Comparison of ENCODE assay signal across 12 cellular contexts in the genomic region with DNA sequence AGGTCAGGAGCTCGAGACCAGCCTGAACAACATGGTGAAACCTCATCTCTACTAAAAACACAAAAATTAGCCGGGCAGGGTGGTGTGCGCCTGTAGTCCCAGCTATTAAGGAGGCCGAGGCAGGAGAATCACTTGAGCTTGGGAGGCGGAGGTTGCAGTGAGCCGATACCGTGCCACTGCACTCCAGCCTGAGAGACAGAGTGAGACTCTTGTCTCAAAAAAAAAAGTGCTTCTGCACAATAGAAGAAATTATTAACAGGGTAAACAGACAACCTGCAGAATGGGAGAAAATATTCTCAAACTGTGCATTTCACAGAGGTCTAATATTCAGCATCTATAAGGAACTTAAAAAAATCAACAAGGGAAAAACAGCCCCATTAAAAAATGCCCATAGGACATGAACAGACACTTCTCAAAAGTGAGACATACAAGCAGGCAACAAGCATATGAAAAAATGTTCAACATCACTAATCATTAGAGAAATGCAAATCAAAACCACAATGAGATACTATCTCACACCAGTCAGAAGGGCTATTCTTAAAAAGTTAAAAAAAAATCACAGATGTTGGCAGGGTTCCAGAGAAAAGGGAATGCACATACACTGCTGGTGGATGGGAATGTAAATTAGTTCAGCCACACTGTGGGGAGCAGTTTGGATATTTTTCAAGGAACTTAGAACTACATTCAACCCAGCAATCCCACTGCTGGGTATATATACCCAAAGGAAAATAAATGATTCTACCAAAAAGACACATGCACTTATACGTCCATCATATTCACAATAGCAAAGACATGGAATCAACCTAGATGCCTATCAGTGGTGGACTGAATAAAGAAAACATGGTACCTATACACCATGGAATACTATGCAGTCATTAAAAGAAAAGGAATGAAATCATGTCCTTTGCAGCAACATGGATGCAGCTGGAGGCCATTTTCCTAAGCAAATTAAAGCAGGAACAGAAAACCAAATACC.
A peak's percentile ranks its signal among the peaks of the same experiment; 100 is the strongest.
DNase-seq lines count a peak whose midpoint lies in the region; ATAC-seq and TF ChIP-seq lines count a peak whose summit lies in the region.
"Had no signal": no experiment of that assay in that cellular context is flagged by ENCODE, and none has a peak within 500 bp of the region (broad histone marks: within the 10 kb centered on the region; RNA-seq: fewer than 3 reads in every experiment).

No MANE protein-coding gene starts in this region.

- H3K27me3 Mint-ChIP-seq in activated T-helper 2 cell treated with anti-CD3 and anti-CD28 coated beads, Interferon-gamma antibody, Interleukin-2, Interleukin-4, amounts not matched to agents 10 μg/mL and 5 μg/mL and 100 μg/mL, durations not matched to agents 14 hours and 24 hours and 36 hours (ENCODE audit: low read depth) = peaks cover 29% of the 10 kb centered on the region

- no peaks in the 10 kb centered on the region for H3K36me3 ChIP-seq in thyroid gland
- H3K36me3 ChIP-seq: uterus had no signal

- DNase-seq in AG10803 (ENCODE audit: low read depth) = peak; percentile 29
- peak; percentile 73 to 78 for DNase-seq in NCI-H526 (lab: John Stamatoyannopoulos, UW)
- DNase-seq in thyroid gland = no peak
- DNase-seq in activated T-helper 2 cell treated with anti-CD3 and anti-CD28 coated beads, Interferon-gamma antibody, Interleukin-2, Interleukin-4, amounts not matched to agents 10 μg/mL and 5 μg/mL and 100 μg/mL, durations not matched to agents 14 hours and 24 hours and 36 hours (ENCODE audit: low spot score) = no peak
- no peak for DNase-seq in NCI-H446 (lab: John Stamatoyannopoulos, UW)
- no peak for DNase-seq in inferior parietal cortex (ENCODE audit: extremely low spot score)
- DNase-seq: activated CD4-positive, CD25-positive, alpha-beta regulatory T cell; activated naive CD4-positive, alpha-beta T cell treated with anti-CD3 and anti-CD28 coated beads for 36 hours; NCI-H1417 treated with DMSO at 0.1 percent for 48 hours; uterus had no signal

- H3K4me1 ChIP-seq in thyroid gland = no peaks in the 10 kb centered on the region
- H3K4me1 ChIP-seq: uterus had no signal

- no peaks in the 10 kb centered on the region for H3K9me3 ChIP-seq in thyroid gland
- H3K9me3 ChIP-seq: uterus had no signal

- 98 to 99% methylated on average over 8 of the region's 8 CpGs for WGBS in thyroid gland, 2 donors

- H3K27ac ChIP-seq in thyroid gland = no peak overlapping the region
- H3K27ac ChIP-seq: uterus had no signal

- H3K4me3 Mint-ChIP-seq in activated T-helper 2 cell treated with anti-CD3 and anti-CD28 coated beads, Interferon-gamma antibody, Interleukin-2, Interleukin-4, amounts not matched to agents 10 μg/mL and 5 μg/mL and 100 μg/mL, durations not matched to agents 14 hours and 24 hours and 36 hours (ENCODE audit: low read depth) = no peak overlapping the region
- H3K4me3 Mint-ChIP-seq: activated naive CD4-positive, alpha-beta T cell treated with anti-CD3 and anti-CD28 coated beads for 36 hours had no signal

- ATAC-seq in GM19438 (IDR thresholded peaks at IDR 0.05; ENCODE audit: low read depth, unreplicated experiment) = peak; percentile 88
- ATAC-seq in HG02973 (IDR thresholded peaks at IDR 0.05; ENCODE audit: unreplicated experiment) = peak; percentile 52

- no peak for TF ChIP-seq POLR2A in thyroid gland (IDR thresholded peaks at IDR 0.05)

- no peak for TF ChIP-seq CTCF in AG10803 (conservative IDR thresholded peaks at IDR 0.05; ENCODE audit: low read length)
- no peak for TF ChIP-seq CTCF in thyroid gland (IDR thresholded peaks at IDR 0.05)

- H3K27ac Mint-ChIP-seq in activated T-helper 2 cell treated with anti-CD3 and anti-CD28 coated beads, Interferon-gamma antibody, Interleukin-2, Interleukin-4, amounts not matched to agents 10 μg/mL and 5 μg/mL and 100 μg/mL, durations not matched to agents 14 hours and 24 hours and 36 hours = no peak overlapping the region
- H3K27ac Mint-ChIP-seq: activated naive CD4-positive, alpha-beta T cell treated with anti-CD3 and anti-CD28 coated beads for 36 hours had no signal

- H3K27me3 ChIP-seq in thyroid gland = no peaks in the 10 kb centered on the region
- H3K27me3 ChIP-seq: uterus had no signal

- H3K36me3 Mint-ChIP-seq in activated T-helper 2 cell treated with anti-CD3 and anti-CD28 coated beads, Interferon-gamma antibody, Interleukin-2, Interleukin-4, amounts not matched to agents 10 μg/mL and 5 μg/mL and 100 μg/mL, durations not matched to agents 14 hours and 24 hours and 36 hours (ENCODE audit: low read depth) = no peaks in the 10 kb centered on the region

- intact Hi-C loops in thyroid gland (cut with DNase I) = no loop called here
- intact Hi-C loops in activated T-helper 2 cell treated with anti-CD3 and anti-CD28 coated beads, Interferon-gamma antibody, Interleukin-2, Interleukin-4, amounts not matched to agents 10 μg/mL and 5 μg/mL and 100 μg/mL, durations not matched to agents 14 hours and 24 hours and 36 hours (cut with micrococcal nuclease) = no loop called here

- no peak overlapping the region for H3K4me3 ChIP-seq in AG10803 (ENCODE audit: low read length)
- H3K4me3 ChIP-seq in thyroid gland (replicated peaks in 1 of 3) = no peak overlapping the region
- H3K4me3 ChIP-seq: uterus had no signal

- peaks cover under 1% of the 10 kb centered on the region for H3K9me3 Mint-ChIP-seq in activated T-helper 2 cell treated with anti-CD3 and anti-CD28 coated beads, Interferon-gamma antibody, Interleukin-2, Interleukin-4, amounts not matched to agents 10 μg/mL and 5 μg/mL and 100 μg/mL, durations not matched to agents 14 hours and 24 hours and 36 hours
- H3K9me3 Mint-ChIP-seq: activated naive CD4-positive, alpha-beta T cell treated with anti-CD3 and anti-CD28 coated beads for 36 hours had no signal

- no peaks in the 10 kb centered on the region for H3K4me1 Mint-ChIP-seq in activated T-helper 2 cell treated with anti-CD3 and anti-CD28 coated beads, Interferon-gamma antibody, Interleukin-2, Interleukin-4, amounts not matched to agents 10 μg/mL and 5 μg/mL and 100 μg/mL, durations not matched to agents 14 hours and 24 hours and 36 hours (ENCODE audit: low read depth)

Comparison
In these comparisons a context has a peak if more than half of its experiments do, and no peak if none do; other contexts are left out.
1. DNase-seq: peak in AG10803 (single experiment) and NCI-H526 (2 of 2); none in thyroid gland (0 of 2), activated T-helper 2 cell treated with anti-CD3 and anti-CD28 coated beads, Interferon-gamma antibody, Interleukin-2, Interleukin-4, amounts not matched to agents 10 μg/mL and 5 μg/mL and 100 μg/mL, durations not matched to agents 14 hours and 24 hours and 36 hours (single experiment), NCI-H446 (0 of 2) and inferior parietal cortex (single experiment).